ENCODE assay signal across 4 cellular contexts in genomic region chr15:40508216-40508615, GRCh38.
"Had no signal": no experiment of that assay in that cellular context is flagged by ENCODE, and none has a peak within 500 bp of the region (broad histone marks: within the 10 kb centered on the region; RNA-seq: fewer than 3 reads in every experiment).

No MANE protein-coding gene starts in this region.

- DNase-seq: H9, HCEC 1CT, IMR-90 had no signal

- H3K4me3 Mint-ChIP-seq: GM23338, H9 had no signal

- H3K27ac Mint-ChIP-seq: GM23338, H9 had no signal

- H3K9me3 Mint-ChIP-seq: GM23338, H9 had no signal
